ENCODE assay signal across 8 cellular contexts in genomic region chr1:150009604-150010387, GRCh38. TPM values are rescaled to one million over a fixed set of nuclear protein-coding genes. Genes with fewer than 3 reads are reported as not detected.
DNase-seq lines count a peak whose midpoint lies in the region; ATAC-seq, FAIRE-seq and TF ChIP-seq lines count a peak whose summit lies in the region.

No MANE protein-coding gene starts in this region.

- WGBS in H1 (ENCODE audit: extremely low coverage in 1 of 2, insufficient coverage in 1 of 2, insufficient read length in 1 of 2, insufficient replicate concordance in 2 of 2, low coverage in 1 of 2, low lambda C conversion rate in 2 of 2, missing lambda C conversion rate in 1 of 2), 2 experiments = 1% methylated on average over 28 of the region's 29 CpGs; no CpG with 5 or more reads in 1 of the 2 experiments
- under 1% methylated on average over 28 of the region's 29 CpGs for WGBS in mesenchymal stem cell

- H3K9me3 ChIP-seq in H1 (ENCODE audit: insufficient read depth in 2 of 2, low read depth in 1 of 2, low read length in 1 of 2) = no peaks in the 10 kb centered on the region
- no peaks in the 10 kb centered on the region for H3K9me3 ChIP-seq in mesenchymal stem cell (ENCODE audit: control insufficient read depth, low read length)

- peak overlapping the region; percentile 93; the same call in 1 of the 2 replicates for H4K8ac ChIP-seq in H1 (ENCODE audit: extremely low read depth, insufficient read depth, low read length)
- no peak overlapping the region for H4K8ac ChIP-seq in mesenchymal stem cell (ENCODE audit: low read length)

- CTCF ChIA-PET in H1 (lab: Charles Lee; ENCODE audit: partially characterized antibody) = interaction anchor here (0.5 to 1.8 kb wide), 7 partner anchors 14 to 174 kb away, joined by 3 to 8 read pairs (median 4); a partner anchor contains a TSS

- peak overlapping the region; percentile 65 for H3K27ac ChIP-seq in H1 (ENCODE audit: low read depth, low read length)
- H3K27ac ChIP-seq in mesenchymal stem cell (ENCODE audit: low read length, poor library complexity, severe bottlenecking) = peak overlapping the region; percentile 82

- DNase-seq in DMS153 (lab: John Stamatoyannopoulos, UW) (peak; percentile 9), NCI-H226 (peak; percentile 60), H1 (ENCODE audit: low read depth in 1 of 2, low spot score in 2 of 2) (no peak), mesenchymal stem cell (peak; percentile 94)
- DNase-seq in activated CD8-positive, alpha-beta memory T cell treated with anti-CD3 and anti-CD28 coated beads for 1 hour (ENCODE audit: extremely low read depth in 1 of 2, low read depth in 1 of 2) = peak; percentile 15 to 20
- DNase-seq in stimulated activated CD8-positive, alpha-beta memory T cell treated with anti-CD3 and anti-CD28 coated beads, Interleukin-12 subunit alpha, Interleukin-12 subunit beta, amount 100 ng/mL, for 1 hour (ENCODE audit: low read depth) = peak; percentile 20

- H3K14ac ChIP-seq in H1 (ENCODE audit: insufficient read length) (no peak overlapping the region), mesenchymal stem cell (ENCODE audit: low read length in 2 of 2) (peak overlapping the region in 1 of 2 experiments; percentile 29)

- no peak for TF ChIP-seq CTCF in H1 (IDR thresholded peaks at IDR 0.05; ENCODE audit: control extremely low read depth in 1 of 3, insufficient read depth in 1 of 3, low read depth in 1 of 3, low read length in 3 of 3)

- H3K4me1 ChIP-seq in H1 (replicated peaks in 1 of 4; ENCODE audit: control insufficient read depth in 3 of 4, insufficient read depth in 4 of 4, low read length in 3 of 4) (peaks cover 0 to 8% (median under 1%) of the 10 kb centered on the region in 4 experiments; a peak in 2 of 7 replicates), mesenchymal stem cell (ENCODE audit: control insufficient read depth, insufficient read depth, low read depth, low read length) (no peaks in the 10 kb centered on the region)

- peaks cover 6% of the 10 kb centered on the region for H3K23me2 ChIP-seq in H1 (ENCODE audit: low read depth, low read length)

- peak; percentile 7 for ATAC-seq in HG02588 (IDR thresholded peaks at IDR 0.05; ENCODE audit: unreplicated experiment)
- ATAC-seq in GM18858 (IDR thresholded peaks at IDR 0.05; ENCODE audit: unreplicated experiment) = no peak

- H2BK12ac ChIP-seq in H1 (ENCODE audit: low read depth, low read length) = no peak overlapping the region; the same call in 1 of the 2 replicates
- no peak overlapping the region for H2BK12ac ChIP-seq in mesenchymal stem cell (ENCODE audit: low read length in 2 of 2)

- H4K91ac ChIP-seq in H1 (replicated peaks; ENCODE audit: insufficient read length, low read length) = no peak overlapping the region
- H4K91ac ChIP-seq in mesenchymal stem cell (ENCODE audit: low read length) = peak overlapping the region; percentile 92

- no peak overlapping the region for H2BK20ac ChIP-seq in H1 (ENCODE audit: low read length)

- H2BK15ac ChIP-seq in H1 (ENCODE audit: low read length) = no peak overlapping the region
- H2BK15ac ChIP-seq in mesenchymal stem cell (ENCODE audit: low read depth, poor library complexity, severe bottlenecking) = no peak overlapping the region

- no peak overlapping the region for H4K5ac ChIP-seq in H1 (ENCODE audit: insufficient read length, low read depth, low read length)

- no peak overlapping the region for H3K4ac ChIP-seq in H1 (replicated peaks; ENCODE audit: insufficient read length, low read depth, low read length)
- peak overlapping the region in 1 of 2 experiments; percentile 57 for H3K4ac ChIP-seq in mesenchymal stem cell (ENCODE audit: low read depth in 1 of 2, low read length in 2 of 2)

- TF ChIP-seq EP300 in H1 (IDR thresholded peaks at IDR 0.05; ENCODE audit: borderline replicate concordance in 1 of 2, low read depth in 2 of 2, low read length in 2 of 2) = no peak

- H3K9ac ChIP-seq in H1 (replicated peaks in 1 of 4; ENCODE audit: extremely low read depth in 1 of 4, low read depth in 3 of 4, low read length in 3 of 4) (peak overlapping the region; percentile 66 to 94 (median 77)), mesenchymal stem cell (ENCODE audit: low read length) (peak overlapping the region; percentile 100)

- POLR2A ChIA-PET in H1 (lab: Charles Lee; ENCODE audit: partially characterized antibody) = interaction anchor here (0.6 to 4.4 kb wide), 14 partner anchors 8 to 516 kb away, joined by 3 to 41 read pairs (median 6); partner anchors contain the start of genes PLEKHO1, SF3B4 and VPS45

- no peak overlapping the region for H2AK5ac ChIP-seq in H1 (ENCODE audit: low read depth, low read length)
- H2AK5ac ChIP-seq in mesenchymal stem cell (ENCODE audit: low read length, severe bottlenecking) = no peak overlapping the region

- H3K79me1 ChIP-seq in H1 (ENCODE audit: low read depth, low read length) = no peaks in the 10 kb centered on the region; the same call in 1 of the 2 replicates
- H3K79me1 ChIP-seq in mesenchymal stem cell (replicated peaks; ENCODE audit: low read length, poor library complexity, severe bottlenecking) = peaks cover 5% of the 10 kb centered on the region

- peak overlapping the region; percentile 85 for H2BK5ac ChIP-seq in H1 (ENCODE audit: low read depth, low read length)
- peak overlapping the region; percentile 59 for H2BK5ac ChIP-seq in mesenchymal stem cell (ENCODE audit: low read depth, low read length, poor library complexity, severe bottlenecking)

- H3K56ac ChIP-seq in H1 (replicated peaks; ENCODE audit: insufficient read length, low read depth, low read length) = peak overlapping the region; percentile 40

- no peak for TF ChIP-seq POLR2A in H1 (IDR thresholded peaks at IDR 0.05; ENCODE audit: control extremely low read depth in 1 of 2, low read depth in 2 of 2, low read length in 2 of 2)

- H3K79me2 ChIP-seq in H1 (ENCODE audit: control insufficient read depth in 1 of 2, insufficient read depth in 2 of 2, low read length in 2 of 2) = peaks cover 5 to 47% of the 10 kb centered on the region in 2 experiments; a peak in 3 of 4 replicates

- H3K36me3 ChIP-seq in H1 (ENCODE audit: control insufficient read depth in 2 of 4, insufficient read depth in 4 of 4, low read length in 3 of 4) (peaks cover 0 to 5% (median 0%) of the 10 kb centered on the region in 4 experiments; a peak in 1 of 8 replicates), mesenchymal stem cell (ENCODE audit: control insufficient read depth in 1 of 2, insufficient read depth in 2 of 2, low read depth in 1 of 2, low read length in 2 of 2) (peaks cover 0 to 16% of the 10 kb centered on the region in 2 experiments)

- H3K4me3 ChIP-seq in H1 (ENCODE audit: extremely low read depth in 1 of 4, insufficient read depth in 2 of 4, low read depth in 3 of 4, low read length in 4 of 4) = peak overlapping the region; percentile 93 to 98 (median 94)
- peak overlapping the region; percentile 84 to 97 for H3K4me3 ChIP-seq in mesenchymal stem cell (ENCODE audit: insufficient read depth in 1 of 2, low read depth in 1 of 2, low read length in 2 of 2)

- H3K23ac ChIP-seq in H1 (ENCODE audit: insufficient read length) = no peak overlapping the region
- no peak overlapping the region for H3K23ac ChIP-seq in mesenchymal stem cell (ENCODE audit: low read length in 2 of 2)

- TF ChIP-seq RAD21 in H1 (IDR thresholded peaks at IDR 0.05 in 1 of 2, conservative IDR thresholded peaks at IDR 0.05 in 1 of 2; ENCODE audit: low read depth in 2 of 2, low read length in 2 of 2) = no peak

- H3K18ac ChIP-seq in H1 (ENCODE audit: extremely low read depth, low read length) = peak overlapping the region; percentile 51
- H3K18ac ChIP-seq in mesenchymal stem cell (ENCODE audit: low read depth in 1 of 2, low read length in 2 of 2) = peak overlapping the region; percentile 59 to 65

- H3K4me2 ChIP-seq in H1 (ENCODE audit: insufficient read depth in 1 of 2, low read depth in 2 of 2, low read length in 2 of 2) (peak overlapping the region; percentile 82 to 83), mesenchymal stem cell (ENCODE audit: low read length, poor library complexity, severe bottlenecking) (peak overlapping the region; percentile 12)

- H3K27me3 ChIP-seq in H1 (replicated peaks in 1 of 4; ENCODE audit: control insufficient read depth in 3 of 4, extremely low read depth in 1 of 4, insufficient read depth in 3 of 4, low read length in 3 of 4) (no peaks in the 10 kb centered on the region), mesenchymal stem cell (ENCODE audit: control insufficient read depth in 1 of 2, insufficient read depth in 1 of 2, low read length in 2 of 2) (no peaks in the 10 kb centered on the region)

- H2AFZ ChIP-seq in H1 (ENCODE audit: low read length) = peak overlapping the region; percentile 7; the same call in 1 of the 2 replicates
- H2AFZ ChIP-seq in mesenchymal stem cell (ENCODE audit: low read depth, low read length) = peak overlapping the region; percentile 94

- FAIRE-seq in H1 (lab: Jason Lieb, UNC) = no peak

- H4K20me1 ChIP-seq in H1 (replicated peaks in 1 of 2; ENCODE audit: control insufficient read depth in 1 of 2, insufficient read depth in 2 of 2, low read length in 2 of 2) = peaks cover 0 to 4% of the 10 kb centered on the region in 2 experiments

- H2BK120ac ChIP-seq in H1 (replicated peaks; ENCODE audit: low read depth, low read length) (no peak overlapping the region), mesenchymal stem cell (ENCODE audit: low read depth, low read length) (peak overlapping the region; percentile 20)

RNA-seq across cellular contexts. Expression of gene OTUD7B, which starts 0.7 kb away (rescaled TPM):
- total RNA-seq in H1 (2021; fragmentation: NEBNext Ultra II Directional; extraction: Animal tissue kit (Norgen Biotek cat#: 25700)) = 21.5 and 22.0 TPM in 2 replicates
- 4.2 and 4.4 TPM in 2 replicates for polyA plus RNA-seq in H1 (2011; rRNA removed)
- 5.8 TPM for polyA plus RNA-seq in H1 (2011; cell fraction: cytosol; rRNA removed)
- 6.2 TPM for polyA plus RNA-seq in H1 (2011; cell fraction: nucleus; rRNA removed)
- 9.0 to 10.9 TPM (median 10.2 TPM) in 4 replicates for polyA plus RNA-seq in H1 (2012, experiment 1 of 2)
- polyA plus RNA-seq in H1 (2012, experiment 2 of 2) = 1.4 TPM
- 5.6 TPM for polyA plus RNA-seq in H1 (2013, experiment 1 of 2)
- polyA plus RNA-seq in H1 (2013, experiment 2 of 2) = 5.4 TPM
- polyA minus RNA-seq in H1 (2011; rRNA and poly(A)+ RNA removed) = 20.9 and 21.2 TPM in 2 replicates
- 7.6 TPM for polyA minus RNA-seq in H1 (2011; cell fraction: cytosol; rRNA and poly(A)+ RNA removed)
- 9.3 TPM for polyA minus RNA-seq in H1 (2011; cell fraction: nucleus; rRNA and poly(A)+ RNA removed)
- polyA plus RNA-seq in mesenchymal stem cell (2013, experiment 1 of 2) = 6.9 TPM
- 7.2 TPM for polyA plus RNA-seq in mesenchymal stem cell (2013, experiment 2 of 2)

RNA-seq across cellular contexts. Expression of gene VPS45, which starts 57.8 kb away (rescaled TPM):
- 27.6 and 29.9 TPM in 2 replicates for total RNA-seq in H1 (2021; fragmentation: NEBNext Ultra II Directional; extraction: Animal tissue kit (Norgen Biotek cat#: 25700))
- polyA plus RNA-seq in H1 (2011; rRNA removed) = 12.7 and 19.1 TPM in 2 replicates
- 22.5 TPM for polyA plus RNA-seq in H1 (2011; cell fraction: cytosol; rRNA removed)
- polyA plus RNA-seq in H1 (2011; cell fraction: nucleus; rRNA removed) = 15.8 TPM
- polyA plus RNA-seq in H1 (2012, experiment 1 of 2) = 18.7 to 35.8 TPM (median 20.9 TPM) in 4 replicates
- 1.6 TPM for polyA plus RNA-seq in H1 (2012, experiment 2 of 2)
- polyA plus RNA-seq in H1 (2013, experiment 1 of 2) = 19.7 TPM
- polyA plus RNA-seq in H1 (2013, experiment 2 of 2) = 18.3 TPM
- 24.6 and 27.9 TPM in 2 replicates for polyA minus RNA-seq in H1 (2011; rRNA and poly(A)+ RNA removed)
- polyA minus RNA-seq in H1 (2011; cell fraction: cytosol; rRNA and poly(A)+ RNA removed) = 12.9 TPM
- polyA minus RNA-seq in H1 (2011; cell fraction: nucleus; rRNA and poly(A)+ RNA removed) = 35.8 TPM
- polyA plus RNA-seq in mesenchymal stem cell (2013, experiment 1 of 2) = 23.9 TPM
- 24.6 TPM for polyA plus RNA-seq in mesenchymal stem cell (2013, experiment 2 of 2)

Comparison
In these comparisons a context has a peak if more than half of its experiments do, and no peak if none do; other contexts are left out.
1. DNase-seq: peak in DMS153 (single experiment), NCI-H226 (single experiment), activated CD8-positive, alpha-beta memory T cell treated with anti-CD3 and anti-CD28 coated beads for 1 hour (2 of 2), mesenchymal stem cell (single experiment) and stimulated activated CD8-positive, alpha-beta memory T cell treated with anti-CD3 and anti-CD28 coated beads, Interleukin-12 subunit alpha, Interleukin-12 subunit beta, amount 100 ng/mL, for 1 hour (single experiment); none in H1 (0 of 2).